In genomic region chr1:185824106-185824505, GRCh38 we compare ENCODE assay signal across 21 cellular contexts.
"Had no signal": no experiment of that assay in that cellular context is flagged by ENCODE, and none has a peak within 500 bp of the region (broad histone marks: within the 10 kb centered on the region; RNA-seq: fewer than 3 reads in every experiment).

No MANE protein-coding gene starts in this region.

- H3K4me1 ChIP-seq: adrenal gland, pancreas, testis, upper lobe of right lung had no signal

- H3K9me3 ChIP-seq: adrenal gland, esophagus muscularis mucosa, mucosa of descending colon, pancreas, testis, upper lobe of right lung had no signal

- H3K27me3 ChIP-seq: adrenal gland, esophagus muscularis mucosa, testis, upper lobe of right lung had no signal

- H3K4me3 Mint-ChIP-seq: activated naive CD4-positive, alpha-beta T cell treated with anti-CD3 and anti-CD28 coated beads, Interleukin-2, amount 50 U/mL, for 24 hours; memory B cell; naive thymus-derived CD8-positive, alpha-beta T cell; stimulated activated memory B cell treated with anti-CD40 and anti-IgM and Interleukin-4, amounts not matched to agents 10 μg/mL and 1 μg/mL and 100 μg/mL, for 72 hours had no signal

- H3K36me3 ChIP-seq: adrenal gland, esophagus muscularis mucosa, pancreas, upper lobe of right lung had no signal

- H3K27ac ChIP-seq: adrenal gland, esophagus muscularis mucosa, pancreas, testis, upper lobe of right lung had no signal

- FAIRE-seq: bronchial epithelial cell, endothelial cell of umbilical vein, pancreas had no signal

- H3K4me3 ChIP-seq: adrenal gland, esophagus muscularis mucosa, mucosa of descending colon, pancreas, testis, upper lobe of right lung had no signal

- H3K27ac Mint-ChIP-seq: activated naive CD4-positive, alpha-beta T cell treated with anti-CD3 and anti-CD28 coated beads, Interleukin-2, amount 50 U/mL, for 24 hours; memory B cell; naive thymus-derived CD8-positive, alpha-beta T cell; stimulated activated memory B cell treated with anti-CD40 and anti-IgM and Interleukin-4, amounts not matched to agents 10 μg/mL and 1 μg/mL and 100 μg/mL, for 72 hours had no signal

- H3K4me1 Mint-ChIP-seq: activated naive CD4-positive, alpha-beta T cell treated with anti-CD3 and anti-CD28 coated beads, Interleukin-2, amount 50 U/mL, for 24 hours; memory B cell; naive thymus-derived CD8-positive, alpha-beta T cell; stimulated activated memory B cell treated with anti-CD40 and anti-IgM and Interleukin-4, amounts not matched to agents 10 μg/mL and 1 μg/mL and 100 μg/mL, for 72 hours had no signal

- H3K9me3 Mint-ChIP-seq: activated naive CD4-positive, alpha-beta T cell treated with anti-CD3 and anti-CD28 coated beads, Interleukin-2, amount 50 U/mL, for 24 hours; memory B cell; stimulated activated memory B cell treated with anti-CD40 and anti-IgM and Interleukin-4, amounts not matched to agents 10 μg/mL and 1 μg/mL and 100 μg/mL, for 72 hours had no signal

- DNase-seq: activated CD4-positive, alpha-beta T cell treated with anti-CD3 and anti-CD28 coated beads, Interleukin-2, amount 50 U/mL, for 1 hour; activated CD4-positive, CD25-positive, alpha-beta regulatory T cell treated with anti-CD3 and anti-CD28 coated beads, Interleukin-2, amount 50 U/mL, for 72 hours; activated CD8-positive, alpha-beta memory T cell treated with anti-CD3 and anti-CD28 coated beads for 24 hours; activated gamma-delta T cell; adrenal gland; cerebellar nuclear complex; effector CD4-positive, alpha-beta T cell; mucosa of descending colon; naive thymus-derived CD8-positive, alpha-beta T cell; pancreas; stimulated activated CD4-positive, alpha-beta T cell treated with anti-CD3 and anti-CD28 coated beads, Interleukin-4, amount 100 ng/mL, for 4 hours; T-helper 1 cell; T1000; testis; upper lobe of right lung had no signal

- H3K36me3 Mint-ChIP-seq: activated naive CD4-positive, alpha-beta T cell treated with anti-CD3 and anti-CD28 coated beads, Interleukin-2, amount 50 U/mL, for 24 hours; memory B cell; naive thymus-derived CD8-positive, alpha-beta T cell; stimulated activated memory B cell treated with anti-CD40 and anti-IgM and Interleukin-4, amounts not matched to agents 10 μg/mL and 1 μg/mL and 100 μg/mL, for 72 hours had no signal
